In the genomic region with DNA sequence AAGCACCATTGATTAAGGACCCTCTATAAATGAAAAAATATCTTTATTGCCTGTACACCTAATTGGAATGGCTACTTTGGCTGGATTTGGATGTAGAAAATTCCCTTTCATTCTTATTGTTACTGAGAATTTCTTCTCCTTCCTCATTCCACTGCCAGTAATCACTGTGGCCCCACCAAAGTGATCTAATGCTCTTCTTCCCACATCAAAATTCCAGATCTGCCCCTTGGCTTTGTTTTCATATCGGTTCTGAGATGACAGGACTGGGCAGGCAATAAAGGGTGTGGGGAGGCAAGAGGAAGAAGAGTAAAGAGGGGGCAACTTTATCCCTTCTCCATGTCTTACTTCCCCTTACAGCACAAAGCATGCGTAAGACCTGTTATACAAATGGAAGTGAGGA, we compare ENCODE assay signal across 25 cellular contexts. TPM values are rescaled to one million over a fixed set of nuclear protein-coding genes. Genes with fewer than 3 reads are reported as not detected.
DNase-seq lines count a peak whose midpoint lies in the region; ATAC-seq and TF ChIP-seq lines count a peak whose summit lies in the region.
"Had no signal": no experiment of that assay in that cellular context is flagged by ENCODE, and none has a peak within 500 bp of the region (broad histone marks: within the 10 kb centered on the region; RNA-seq: fewer than 3 reads in every experiment).

No MANE protein-coding gene starts in this region.

- H3K4me3 ChIP-seq in brain microvascular endothelial cell (ENCODE audit: low read depth, low read length) (no peak overlapping the region), kidney epithelial cell (ENCODE audit: low read depth, low read length) (no peak overlapping the region), H7 (ENCODE audit: insufficient read depth, low read depth, low read length) (no peak overlapping the region)
- H3K4me3 ChIP-seq: GM23338, left lung, Peyer's patch, sigmoid colon had no signal

- no peak for ATAC-seq in GM19395 (IDR thresholded peaks at IDR 0.05; ENCODE audit: unreplicated experiment)
- ATAC-seq: activated T-cell treated with anti-CD3 and anti-CD28 coated beads, Interleukin-2, amount 50 U/mL, for 72 hours; GM23338; left lung had no signal

- TF ChIP-seq CTCF in brain microvascular endothelial cell (IDR thresholded peaks at IDR 0.05; ENCODE audit: low read depth, low read length, missing control alignments) (no peak), kidney epithelial cell (IDR thresholded peaks at IDR 0.05; ENCODE audit: insufficient read depth, low read length, poor library complexity, severe bottlenecking) (no peak)

- no peak overlapping the region for H3K27ac ChIP-seq in brain microvascular endothelial cell
- H3K27ac ChIP-seq: HL-60, left lung, Peyer's patch, sigmoid colon, WERI-Rb-1 had no signal

- in situ Hi-C loops in brain microvascular endothelial cell (cut with HindIII; ENCODE audit: low pct_ligation_motif_present, low sequenced_read_pairs) = no loop called here

- H3K36me3 ChIP-seq in brain microvascular endothelial cell (replicated peaks) = no peaks in the 10 kb centered on the region
- H3K36me3 ChIP-seq in kidney epithelial cell (ENCODE audit: control insufficient read depth, insufficient read depth, low read length) = no peaks in the 10 kb centered on the region
- no peaks in the 10 kb centered on the region for H3K36me3 ChIP-seq in H7 (replicated peaks; ENCODE audit: control insufficient read depth, insufficient read depth, low read length)
- H3K36me3 ChIP-seq: left lung, Peyer's patch, sigmoid colon, WERI-Rb-1 had no signal

- H3K27me3 ChIP-seq in brain microvascular endothelial cell (replicated peaks) (no peaks in the 10 kb centered on the region), kidney epithelial cell (ENCODE audit: control insufficient read depth, insufficient read depth, low read length) (no peaks in the 10 kb centered on the region), H7 (ENCODE audit: control insufficient read depth, insufficient read depth, low read length) (no peaks in the 10 kb centered on the region; the same call in 1 of the 2 replicates)
- H3K27me3 ChIP-seq: left lung, Peyer's patch, sigmoid colon had no signal

- peak; percentile 68 for DNase-seq in AG20443 (ENCODE audit: low spot score)
- DNase-seq in HPDE6-E6E7 (ENCODE audit: extremely low spot score) = peak; percentile 45
- peak; percentile 22 for DNase-seq in brain microvascular endothelial cell
- DNase-seq in kidney epithelial cell (ENCODE audit: low read depth) = peak; percentile 16
- DNase-seq in H7 = no peak
- no peak for DNase-seq in DMS 273 treated with DMSO at 0.1 percent for 48 hours (lab: John Stamatoyannopoulos, UW)
- no peak for DNase-seq in foreskin melanocyte
- DNase-seq: activated CD4-positive, alpha-beta memory T cell treated with anti-CD3 and anti-CD28 coated beads for 36 hours; activated T-cell treated with anti-CD3 and anti-CD28 coated beads, Interleukin-2, amount 50 U/mL, for 72 hours; Caco-2; caudate nucleus; effector CD4-positive, alpha-beta T cell; KBM-7; left lung; NCI-H1105; NCI-H2171 treated with DMSO at 0.1 percent for 48 hours; NCI-H774; occipital lobe; Peyer's patch; sigmoid colon; substantia nigra; WERI-Rb-1 had no signal

RNA-seq across cellular contexts. Expression of gene ANKUB1, which starts 2.1 kb away (rescaled TPM):
- not detected in 2 replicates for total RNA-seq in kidney epithelial cell
- not detected in 2 replicates for total RNA-seq in H7 (2014; rRNA removed; shearing (Covaris generic))
- total RNA-seq: activated CD4-positive, alpha-beta memory T cell treated with anti-CD3 and anti-CD28 coated beads for 36 hours; activated T-cell treated with anti-CD3 and anti-CD28 coated beads, Interleukin-2, amount 50 U/mL, for 72 hours; Caco-2; GM23338; Peyer's patch; sigmoid colon had no signal

RNA-seq across cellular contexts. Expression of gene RNF13, which starts 22.8 kb away (rescaled TPM):
- total RNA-seq in kidney epithelial cell = 34.6 and 43.4 TPM in 2 replicates
- 31.0 and 31.3 TPM in 2 replicates for total RNA-seq in H7 (2014; rRNA removed; shearing (Covaris generic))

RNA-seq across cellular contexts. Expression of gene COMMD2, which starts 38.0 kb away (rescaled TPM):
- total RNA-seq in kidney epithelial cell = 31.9 and 44.4 TPM in 2 replicates
- 41.3 and 58.9 TPM in 2 replicates for total RNA-seq in H7 (2014; rRNA removed; shearing (Covaris generic))

Comparison
In these comparisons a context has a peak if more than half of its experiments do, and no peak if none do; other contexts are left out.
1. DNase-seq: peak in AG20443 (single experiment), HPDE6-E6E7 (single experiment), brain microvascular endothelial cell (single experiment) and kidney epithelial cell (single experiment); none in H7 (single experiment), DMS 273 treated with DMSO at 0.1 percent for 48 hours (single experiment) and foreskin melanocyte (single experiment).